8 cellular contexts compared by ENCODE assay signal in the genomic region with DNA sequence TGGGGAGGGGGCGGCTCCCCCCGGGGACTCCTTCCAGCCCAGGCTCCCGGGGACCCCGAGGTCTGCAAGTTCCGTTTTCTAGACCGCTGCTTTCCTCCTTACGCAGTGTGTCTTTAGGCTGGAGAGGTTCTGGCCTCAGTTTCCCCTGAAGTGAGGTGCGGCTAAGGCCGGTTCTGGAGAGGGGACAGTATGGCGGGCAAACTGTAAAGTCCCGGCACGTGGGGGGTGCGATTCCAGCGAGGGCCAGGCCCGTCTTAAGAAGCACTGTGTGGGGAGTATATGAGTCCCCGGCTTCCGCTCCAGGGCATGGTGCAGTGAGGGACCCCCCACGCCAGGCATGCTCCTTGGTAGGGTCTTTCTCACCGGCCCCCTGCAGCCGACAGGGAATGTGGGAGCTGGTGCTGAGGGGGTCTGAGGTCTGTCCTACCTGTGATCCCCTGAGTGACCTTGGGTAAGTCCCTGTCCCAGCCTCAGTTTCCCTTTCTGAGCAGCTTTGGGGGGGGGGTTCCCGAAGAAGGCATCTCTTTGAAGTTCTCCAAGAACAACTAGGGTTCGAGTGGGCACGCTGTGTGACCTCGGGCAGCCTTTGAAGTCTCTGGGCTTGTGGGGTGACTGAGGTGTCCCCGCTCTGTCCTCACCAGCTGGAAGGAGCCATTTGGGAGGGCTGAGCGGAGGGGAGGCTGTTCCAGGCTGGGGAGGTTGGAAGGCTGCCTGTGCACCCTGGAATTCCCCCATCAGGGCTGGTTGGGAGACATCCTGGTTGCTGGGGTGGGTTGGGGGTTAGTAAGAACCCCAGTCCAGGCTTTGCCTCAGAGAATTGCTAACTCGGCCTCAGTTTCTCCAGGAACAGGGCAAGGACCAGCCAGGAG. TPM values are rescaled to one million over a fixed set of nuclear protein-coding genes. Genes with fewer than 3 reads are reported as not detected.
A peak's percentile ranks its signal among the peaks of the same experiment; 100 is the strongest.
DNase-seq lines count a peak whose midpoint lies in the region; ATAC-seq and TF ChIP-seq lines count a peak whose summit lies in the region.

No MANE protein-coding gene starts in this region.

- no peaks in the 10 kb centered on the region for H3K36me3 Mint-ChIP-seq in activated naive CD4-positive, alpha-beta T cell treated with anti-CD3 and anti-CD28 coated beads for 36 hours (ENCODE audit: low read depth)
- H3K36me3 Mint-ChIP-seq in activated naive CD4-positive, alpha-beta T cell treated with anti-CD3 and anti-CD28 coated beads, Interleukin-2, amount 50 U/mL, for 72 hours = no peaks in the 10 kb centered on the region

- H3K4me1 ChIP-seq in liver (ENCODE audit: control insufficient read depth in 4 of 4, insufficient read depth in 4 of 4, low read length in 3 of 4) = peaks cover 6 to 66% (median 42%) of the 10 kb centered on the region in 4 donors
- H3K4me1 ChIP-seq in urinary bladder (ENCODE audit: insufficient read depth) = no peaks in the 10 kb centered on the region

- peak overlapping the region; percentile 83 for H3K27ac ChIP-seq in angular gyrus (ENCODE audit: low read depth, low read length)
- peak overlapping the region; percentile 95 to 97 for H3K27ac ChIP-seq in liver (ENCODE audit: low read depth in 1 of 2, low read length in 2 of 2)
- peak overlapping the region; percentile 76 for H3K27ac ChIP-seq in urinary bladder (ENCODE audit: low read depth)

- intact Hi-C loops in activated naive CD4-positive, alpha-beta T cell treated with anti-CD3 and anti-CD28 coated beads for 36 hours (cut with micrococcal nuclease) = no loop called here

- H3K27me3 ChIP-seq in liver (ENCODE audit: control insufficient read depth in 4 of 4, insufficient read depth in 4 of 4, low read length in 3 of 4) = no peaks in the 10 kb centered on the region

- H3K4me1 Mint-ChIP-seq in activated naive CD4-positive, alpha-beta T cell treated with anti-CD3 and anti-CD28 coated beads for 36 hours (ENCODE audit: low read depth) = peaks cover 36% of the 10 kb centered on the region

- H3K4me3 ChIP-seq in liver (ENCODE audit: low read depth in 1 of 3, low read length in 3 of 3) (peak overlapping the region; percentile 90 to 92 (median 90)), urinary bladder (ENCODE audit: low read depth, low read length) (peak overlapping the region; percentile 89)

- no peaks in the 10 kb centered on the region for H3K9me3 ChIP-seq in liver (ENCODE audit: control insufficient read depth in 4 of 4, low read length in 3 of 4)

- H3K9ac ChIP-seq in liver (ENCODE audit: low read depth in 1 of 2, low read length in 2 of 2) = peak overlapping the region; percentile 97 to 99

- no peaks in the 10 kb centered on the region for H3K36me3 ChIP-seq in liver (ENCODE audit: control insufficient read depth in 4 of 4, insufficient read depth in 3 of 4, low read depth in 1 of 4, low read length in 3 of 4)
- H3K36me3 ChIP-seq in urinary bladder (ENCODE audit: insufficient read depth) = no peaks in the 10 kb centered on the region

- H3K9me3 Mint-ChIP-seq in activated naive CD4-positive, alpha-beta T cell treated with anti-CD3 and anti-CD28 coated beads for 36 hours = no peaks in the 10 kb centered on the region
- H3K9me3 Mint-ChIP-seq in activated naive CD4-positive, alpha-beta T cell treated with anti-CD3 and anti-CD28 coated beads, Interleukin-2, amount 50 U/mL, for 72 hours = no peaks in the 10 kb centered on the region

- no peak for TF ChIP-seq CTCF in liver (IDR thresholded peaks at IDR 0.05; ENCODE audit: low read depth, low read length, missing input control)

- CTCF ChIA-PET in activated naive CD4-positive, alpha-beta T cell treated with anti-CD3 and anti-CD28 coated beads for 36 hours (lab: Charles Lee) = interaction anchor here (0.5 kb wide), 1 partner anchor 134 kb away, joined by 3 read pairs; no protein-coding TSS in a partner anchor

- ATAC-seq in activated naive CD4-positive, alpha-beta T cell treated with anti-CD3 and anti-CD28 coated beads, Interleukin-2, amount 50 U/mL, for 72 hours = no peak
- no peak for ATAC-seq in HG03342 (IDR thresholded peaks at IDR 0.05; ENCODE audit: unreplicated experiment)

- WGBS in liver = 15% methylated on average over 27 of the region's 27 CpGs
- 18% methylated on average over 27 of the region's 27 CpGs for WGBS in urinary bladder

- no peak for TF ChIP-seq RAD21 in liver (IDR thresholded peaks at IDR 0.05)

- DNase-seq in activated naive CD4-positive, alpha-beta T cell treated with anti-CD3 and anti-CD28 coated beads for 36 hours = no peak
- DNase-seq in activated naive CD4-positive, alpha-beta T cell treated with anti-CD3 and anti-CD28 coated beads, Interleukin-2, amount 50 U/mL, for 72 hours (ENCODE audit: low spot score in 2 of 2) = no peak
- DNase-seq in activated CD4-positive, CD25-positive, alpha-beta regulatory T cell treated with anti-CD3 and anti-CD28 coated beads, Interleukin-2, amount 50 U/mL, for 72 hours = no peak
- DNase-seq in effector CD8-positive, alpha-beta T cell (lab: John Stamatoyannopoulos, UW) = no peak

- H3K4me3 Mint-ChIP-seq in activated naive CD4-positive, alpha-beta T cell treated with anti-CD3 and anti-CD28 coated beads for 36 hours = peak overlapping the region; percentile 64

- H3K27me3 Mint-ChIP-seq in activated naive CD4-positive, alpha-beta T cell treated with anti-CD3 and anti-CD28 coated beads for 36 hours (ENCODE audit: low read depth) = no peaks in the 10 kb centered on the region

- no peak overlapping the region for H3K27ac Mint-ChIP-seq in activated naive CD4-positive, alpha-beta T cell treated with anti-CD3 and anti-CD28 coated beads for 36 hours
- H3K27ac Mint-ChIP-seq in activated naive CD4-positive, alpha-beta T cell treated with anti-CD3 and anti-CD28 coated beads, Interleukin-2, amount 50 U/mL, for 72 hours = no peak overlapping the region

TF ChIP-seq in liver, 16 proteins besides CTCF, POLR2A, EP300 and RAD21:
- no peak for TF ChIP-seq FOXA2 (IDR thresholded peaks at IDR 0.05)
- peak in 1 of 2 donors; percentile 5 for TF ChIP-seq RXRA (IDR thresholded peaks at IDR 0.05)
- TF ChIP-seq, protein P1, sequence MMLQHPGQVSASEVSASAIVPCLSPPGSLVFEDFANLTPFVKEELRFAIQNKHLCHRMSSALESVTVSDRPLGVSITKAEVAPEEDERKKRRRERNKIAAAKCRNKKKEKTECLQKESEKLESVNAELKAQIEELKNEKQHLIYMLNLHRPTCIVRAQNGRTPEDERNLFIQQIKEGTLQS (IDR thresholded peaks at IDR 0.05) = no peak
- TF ChIP-seq, protein P2, sequence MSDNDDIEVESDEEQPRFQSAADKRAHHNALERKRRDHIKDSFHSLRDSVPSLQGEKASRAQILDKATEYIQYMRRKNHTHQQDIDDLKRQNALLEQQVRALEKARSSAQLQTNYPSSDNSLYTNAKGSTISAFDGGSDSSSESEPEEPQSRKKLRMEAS (IDR thresholded peaks at IDR 0.05) = no peak
- TF ChIP-seq, protein P3, sequence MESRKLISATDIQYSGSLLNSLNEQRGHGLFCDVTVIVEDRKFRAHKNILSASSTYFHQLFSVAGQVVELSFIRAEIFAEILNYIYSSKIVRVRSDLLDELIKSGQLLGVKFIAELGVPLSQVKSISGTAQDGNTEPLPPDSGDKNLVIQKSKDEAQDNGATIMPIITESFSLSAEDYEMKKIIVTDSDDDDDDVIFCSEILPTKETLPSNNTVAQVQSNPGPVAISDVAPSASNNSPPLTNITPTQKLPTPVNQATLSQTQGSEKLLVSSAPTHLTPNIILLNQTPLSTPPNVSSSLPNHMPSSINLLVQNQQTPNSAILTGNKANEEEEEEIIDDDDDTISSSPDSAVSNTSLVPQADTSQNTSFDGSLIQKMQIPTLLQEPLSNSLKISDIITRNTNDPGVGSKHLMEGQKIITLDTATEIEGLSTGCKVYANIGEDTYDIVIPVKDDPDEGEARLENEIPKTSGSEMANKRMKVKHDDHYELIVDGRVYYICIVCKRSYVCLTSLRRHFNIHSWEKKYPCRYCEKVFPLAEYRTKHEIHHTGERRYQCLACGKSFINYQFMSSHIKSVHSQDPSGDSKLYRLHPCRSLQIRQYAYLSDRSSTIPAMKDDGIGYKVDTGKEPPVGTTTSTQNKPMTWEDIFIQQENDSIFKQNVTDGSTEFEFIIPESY (IDR thresholded peaks at IDR 0.05) = no peak
- TF ChIP-seq FOXA1 (IDR thresholded peaks at IDR 0.05) = no peak
- TF ChIP-seq NR2F2 (IDR thresholded peaks at IDR 0.05) = no peak
- TF ChIP-seq, protein P4, sequence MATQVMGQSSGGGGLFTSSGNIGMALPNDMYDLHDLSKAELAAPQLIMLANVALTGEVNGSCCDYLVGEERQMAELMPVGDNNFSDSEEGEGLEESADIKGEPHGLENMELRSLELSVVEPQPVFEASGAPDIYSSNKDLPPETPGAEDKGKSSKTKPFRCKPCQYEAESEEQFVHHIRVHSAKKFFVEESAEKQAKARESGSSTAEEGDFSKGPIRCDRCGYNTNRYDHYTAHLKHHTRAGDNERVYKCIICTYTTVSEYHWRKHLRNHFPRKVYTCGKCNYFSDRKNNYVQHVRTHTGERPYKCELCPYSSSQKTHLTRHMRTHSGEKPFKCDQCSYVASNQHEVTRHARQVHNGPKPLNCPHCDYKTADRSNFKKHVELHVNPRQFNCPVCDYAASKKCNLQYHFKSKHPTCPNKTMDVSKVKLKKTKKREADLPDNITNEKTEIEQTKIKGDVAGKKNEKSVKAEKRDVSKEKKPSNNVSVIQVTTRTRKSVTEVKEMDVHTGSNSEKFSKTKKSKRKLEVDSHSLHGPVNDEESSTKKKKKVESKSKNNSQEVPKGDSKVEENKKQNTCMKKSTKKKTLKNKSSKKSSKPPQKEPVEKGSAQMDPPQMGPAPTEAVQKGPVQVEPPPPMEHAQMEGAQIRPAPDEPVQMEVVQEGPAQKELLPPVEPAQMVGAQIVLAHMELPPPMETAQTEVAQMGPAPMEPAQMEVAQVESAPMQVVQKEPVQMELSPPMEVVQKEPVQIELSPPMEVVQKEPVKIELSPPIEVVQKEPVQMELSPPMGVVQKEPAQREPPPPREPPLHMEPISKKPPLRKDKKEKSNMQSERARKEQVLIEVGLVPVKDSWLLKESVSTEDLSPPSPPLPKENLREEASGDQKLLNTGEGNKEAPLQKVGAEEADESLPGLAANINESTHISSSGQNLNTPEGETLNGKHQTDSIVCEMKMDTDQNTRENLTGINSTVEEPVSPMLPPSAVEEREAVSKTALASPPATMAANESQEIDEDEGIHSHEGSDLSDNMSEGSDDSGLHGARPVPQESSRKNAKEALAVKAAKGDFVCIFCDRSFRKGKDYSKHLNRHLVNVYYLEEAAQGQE (IDR thresholded peaks at IDR 0.05) = no peak
- TF ChIP-seq YY1 (IDR thresholded peaks at IDR 0.05) = peak; percentile 43
- no peak for TF ChIP-seq GABPA (IDR thresholded peaks at IDR 0.05 in 1 of 2, conservative IDR thresholded peaks at IDR 0.05 in 1 of 2)
- TF ChIP-seq SP1 (IDR thresholded peaks at IDR 0.05) = no peak
TF ChIP-seq in liver: peak in this region for 2.

RNA-seq across cellular contexts. Expression of a gene that starts 1.4 kb away (rescaled TPM):
- total RNA-seq in activated naive CD4-positive, alpha-beta T cell treated with anti-CD3 and anti-CD28 coated beads for 36 hours = 10 to 100 TPM; 11.9 to 12.8 TPM
- 10 to 100 TPM; 10.4 to 23.1 TPM for total RNA-seq in activated naive CD4-positive, alpha-beta T cell treated with anti-CD3 and anti-CD28 coated beads, Interleukin-2, amount 50 U/mL, for 72 hours
- total RNA-seq in liver (100 to 1,000 TPM in 1 of 2 donors, 10 to 100 TPM in 1; 12.8 to 100 TPM), urinary bladder (26.4 TPM)
- polyA plus RNA-seq in liver (10 to 100 TPM; 71.8 to 78.5 TPM), urinary bladder (112 TPM)
